In the genomic region with DNA sequence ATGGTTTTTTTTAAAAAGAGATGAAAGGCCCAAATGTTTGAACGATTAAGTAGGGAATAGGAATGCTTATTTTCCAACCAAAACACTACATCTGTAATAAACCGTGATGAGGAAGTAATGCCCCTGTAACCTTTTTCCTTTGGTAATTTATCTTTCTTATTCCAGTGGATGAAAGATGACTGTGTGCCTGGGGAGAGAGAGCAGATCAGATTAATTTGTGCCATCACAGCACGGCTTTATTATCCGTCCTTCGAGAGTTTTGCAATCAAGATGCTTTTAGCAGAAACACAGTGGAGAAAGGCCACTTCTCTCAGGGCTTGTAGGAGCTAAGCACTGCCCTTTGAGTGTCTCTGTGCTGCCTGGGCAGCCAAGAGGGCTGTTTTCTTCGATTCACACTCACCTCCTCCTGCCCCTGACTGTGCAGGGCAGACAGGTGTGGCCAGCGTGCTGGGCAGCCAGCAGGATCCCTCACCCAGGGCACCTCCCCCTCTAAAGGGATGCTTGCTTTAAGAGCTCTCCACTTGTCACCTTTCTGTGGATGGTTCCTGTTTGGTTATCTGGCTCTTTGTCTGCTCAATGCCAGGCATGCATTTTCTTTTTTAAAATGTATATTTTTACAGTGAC, we compare ENCODE assay signal across 16 cellular contexts.
A peak's percentile ranks its signal among the peaks of the same experiment; 100 is the strongest.
DNase-seq lines count a peak whose midpoint lies in the region; ATAC-seq, FAIRE-seq and TF ChIP-seq lines count a peak whose summit lies in the region.
"Had no signal": no experiment of that assay in that cellular context is flagged by ENCODE, and none has a peak within 500 bp of the region (broad histone marks: within the 10 kb centered on the region; RNA-seq: fewer than 3 reads in every experiment).

No MANE protein-coding gene starts in this region.

- no peaks in the 10 kb centered on the region for H3K9me3 ChIP-seq in KOPT-K1 (ENCODE audit: insufficient read depth, low read length, poor library complexity, severe bottlenecking)
- H3K9me3 ChIP-seq in left lung = no peaks in the 10 kb centered on the region
- no peaks in the 10 kb centered on the region for H3K9me3 ChIP-seq in small intestine (ENCODE audit: control insufficient read depth, low read depth)
- no peaks in the 10 kb centered on the region for H3K9me3 ChIP-seq in HAP-1

- H3K9me3 Mint-ChIP-seq in activated T-helper 17 cell treated with anti-CD3 and anti-CD28 coated beads, Interleukin-2, amount 50 U/mL, for 72 hours = no peaks in the 10 kb centered on the region
- H3K9me3 Mint-ChIP-seq: CD4-positive, CD25-positive, alpha-beta regulatory T cell; stimulated activated naive B cell treated with anti-CD40 and anti-IgM and Interleukin-4, amounts not matched to agents 10 μg/mL and 1 μg/mL and 100 μg/mL, for 72 hours had no signal

- H3K4me1 ChIP-seq in left lung (peaks cover 0 to 25% of the 10 kb centered on the region in 2 donors), small intestine (ENCODE audit: control insufficient read depth in 2 of 2, insufficient read depth in 1 of 2, low read depth in 1 of 2, low read length in 1 of 2) (peaks cover 0 to 3% of the 10 kb centered on the region in 2 donors), HAP-1 (no peaks in the 10 kb centered on the region)

- H3K27ac ChIP-seq in KOPT-K1 (ENCODE audit: low read depth, low read length, poor library complexity, severe bottlenecking) = peak overlapping the region; percentile 11
- no peak overlapping the region for H3K27ac ChIP-seq in left lung
- H3K27ac ChIP-seq in small intestine (ENCODE audit: low read depth in 1 of 2, low read length in 1 of 2) = no peak overlapping the region
- H3K27ac ChIP-seq: SK-N-MC had no signal

- H3K4me3 ChIP-seq in left lung (no peak overlapping the region), small intestine (ENCODE audit: low read depth in 1 of 2, low read length in 2 of 2) (no peak overlapping the region), HAP-1 (no peak overlapping the region)
- H3K4me3 ChIP-seq: SK-N-MC had no signal

- intact Hi-C loops in left lung (cut with DNase I) = no loop called here

- DNase-seq in DMS53 (lab: John Stamatoyannopoulos, UW) (peak; percentile 91), left lung (no peak), small intestine (no peak), HAP-1 (ENCODE audit: low spot score in 2 of 2) (no peak)
- DNase-seq: CD4-positive, CD25-positive, alpha-beta regulatory T cell; central memory CD4-positive, alpha-beta T cell; MM.1S; NCI-H82; stimulated activated CD4-positive, alpha-beta T cell treated with anti-CD3 and anti-CD28 coated beads, Interleukin-4, amount 100 ng/mL, for 1 hour; stimulated activated naive B cell treated with anti-CD40 and anti-IgM and Interleukin-4, amounts not matched to agents 10 μg/mL and 1 μg/mL and 100 μg/mL, for 72 hours had no signal

- ATAC-seq in activated T-helper 17 cell treated with anti-CD3 and anti-CD28 coated beads, Interleukin-2, amount 50 U/mL, for 72 hours (replicated peaks) = no peak
- ATAC-seq in left lung (peak; percentile 76), GM21360 (IDR thresholded peaks at IDR 0.05; ENCODE audit: unreplicated experiment) (no peak), HG02884 (IDR thresholded peaks at IDR 0.05; ENCODE audit: unreplicated experiment) (no peak)
- ATAC-seq: stimulated activated naive B cell treated with anti-CD40 and anti-IgM and Interleukin-4, amounts not matched to agents 10 μg/mL and 1 μg/mL and 100 μg/mL, for 72 hours had no signal

- WGBS in small intestine, 3 donors = 34 to 54% (median 54%) methylated on average over 7 of the region's 7 CpGs

- H3K36me3 ChIP-seq in KOPT-K1 (ENCODE audit: insufficient read depth, low read length) = peaks cover 23% of the 10 kb centered on the region
- no peaks in the 10 kb centered on the region for H3K36me3 ChIP-seq in left lung
- H3K36me3 ChIP-seq in small intestine (ENCODE audit: control insufficient read depth in 2 of 2, insufficient read depth in 2 of 2, low read length in 2 of 2) = peaks cover 0 to 3% of the 10 kb centered on the region in 2 donors
- H3K36me3 ChIP-seq in HAP-1 (replicated peaks) = no peaks in the 10 kb centered on the region

- H3K27me3 ChIP-seq in left lung = no peaks in the 10 kb centered on the region
- no peaks in the 10 kb centered on the region for H3K27me3 ChIP-seq in small intestine (ENCODE audit: control insufficient read depth in 2 of 2, insufficient read depth in 2 of 2, low read length in 2 of 2)
- no peaks in the 10 kb centered on the region; the same call in 1 of the 2 replicates for H3K27me3 ChIP-seq in HAP-1 (ENCODE audit: low read depth)

- TF ChIP-seq CTCF in left lung (IDR thresholded peaks at IDR 0.05) = no peak

- in situ Hi-C loops in HAP-1 (cut with MboI; ENCODE audit: low sequenced_read_pairs) = no loop called here

- FAIRE-seq in small intestine (lab: Jason Lieb, UNC) = no peak

- H3K27ac Mint-ChIP-seq in activated T-helper 17 cell treated with anti-CD3 and anti-CD28 coated beads, Interleukin-2, amount 50 U/mL, for 72 hours = peak overlapping the region; percentile 49
- H3K27ac Mint-ChIP-seq: progenitor cell of endocrine pancreas; stimulated activated naive B cell treated with anti-CD40 and anti-IgM and Interleukin-4, amounts not matched to agents 10 μg/mL and 1 μg/mL and 100 μg/mL, for 72 hours had no signal

- H3K27me3 Mint-ChIP-seq in activated T-helper 17 cell treated with anti-CD3 and anti-CD28 coated beads, Interleukin-2, amount 50 U/mL, for 72 hours = no peaks in the 10 kb centered on the region
- H3K27me3 Mint-ChIP-seq: CD4-positive, CD25-positive, alpha-beta regulatory T cell; progenitor cell of endocrine pancreas had no signal

- peaks cover 35% of the 10 kb centered on the region for H3K4me1 Mint-ChIP-seq in activated T-helper 17 cell treated with anti-CD3 and anti-CD28 coated beads, Interleukin-2, amount 50 U/mL, for 72 hours

- H3K4me3 Mint-ChIP-seq in activated T-helper 17 cell treated with anti-CD3 and anti-CD28 coated beads, Interleukin-2, amount 50 U/mL, for 72 hours = no peak overlapping the region
- H3K4me3 Mint-ChIP-seq: stimulated activated naive B cell treated with anti-CD40 and anti-IgM and Interleukin-4, amounts not matched to agents 10 μg/mL and 1 μg/mL and 100 μg/mL, for 72 hours had no signal

- peaks cover 33% of the 10 kb centered on the region for H3K36me3 Mint-ChIP-seq in activated T-helper 17 cell treated with anti-CD3 and anti-CD28 coated beads, Interleukin-2, amount 50 U/mL, for 72 hours (ENCODE audit: low read depth)
- H3K36me3 Mint-ChIP-seq: stimulated activated naive B cell treated with anti-CD40 and anti-IgM and Interleukin-4, amounts not matched to agents 10 μg/mL and 1 μg/mL and 100 μg/mL, for 72 hours had no signal
